In the genomic region with DNA sequence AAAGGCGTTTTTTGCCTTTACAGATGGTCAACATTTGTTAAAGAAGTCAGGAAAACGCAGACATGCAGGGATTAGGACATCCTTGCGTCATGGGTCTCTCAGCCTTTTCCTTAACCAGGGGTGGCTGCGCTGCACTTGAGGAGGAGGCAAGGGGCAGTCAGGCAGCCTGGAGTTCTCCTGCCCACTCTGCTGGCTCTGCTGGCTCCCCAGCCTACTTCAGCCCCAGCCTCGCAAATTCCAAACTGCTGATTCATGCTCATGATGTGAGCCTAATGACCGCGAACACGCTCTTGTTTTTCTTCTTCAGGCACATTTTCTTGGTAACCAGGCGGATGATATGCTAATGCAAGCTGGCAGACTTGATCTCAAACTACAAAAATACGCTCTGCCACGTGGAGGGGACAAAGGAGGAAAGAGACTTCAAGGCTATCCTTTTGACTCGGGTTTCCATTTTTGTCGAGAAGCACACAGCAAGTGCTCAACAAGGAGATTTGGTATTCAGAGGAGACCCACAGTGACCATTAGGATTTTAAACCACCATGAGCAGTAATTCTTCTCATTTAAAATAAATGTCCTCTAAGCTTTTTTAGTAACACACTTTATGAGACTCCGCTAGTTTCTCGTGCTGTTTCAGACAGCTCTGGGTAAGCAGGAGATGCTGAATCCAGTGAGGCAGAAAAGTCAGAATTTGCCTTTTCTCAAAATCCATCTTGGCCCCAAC, we compare ENCODE assay signal across 1 cellular context.
TF ChIP-seq lines count a peak whose summit lies in the region.

No MANE protein-coding gene starts in this region.

TF ChIP-seq in HEK293, 187 proteins besides CTCF, POLR2A, EP300 and RAD21 (continued from another document and continues in another):
- TF ChIP-seq, protein P1, sequence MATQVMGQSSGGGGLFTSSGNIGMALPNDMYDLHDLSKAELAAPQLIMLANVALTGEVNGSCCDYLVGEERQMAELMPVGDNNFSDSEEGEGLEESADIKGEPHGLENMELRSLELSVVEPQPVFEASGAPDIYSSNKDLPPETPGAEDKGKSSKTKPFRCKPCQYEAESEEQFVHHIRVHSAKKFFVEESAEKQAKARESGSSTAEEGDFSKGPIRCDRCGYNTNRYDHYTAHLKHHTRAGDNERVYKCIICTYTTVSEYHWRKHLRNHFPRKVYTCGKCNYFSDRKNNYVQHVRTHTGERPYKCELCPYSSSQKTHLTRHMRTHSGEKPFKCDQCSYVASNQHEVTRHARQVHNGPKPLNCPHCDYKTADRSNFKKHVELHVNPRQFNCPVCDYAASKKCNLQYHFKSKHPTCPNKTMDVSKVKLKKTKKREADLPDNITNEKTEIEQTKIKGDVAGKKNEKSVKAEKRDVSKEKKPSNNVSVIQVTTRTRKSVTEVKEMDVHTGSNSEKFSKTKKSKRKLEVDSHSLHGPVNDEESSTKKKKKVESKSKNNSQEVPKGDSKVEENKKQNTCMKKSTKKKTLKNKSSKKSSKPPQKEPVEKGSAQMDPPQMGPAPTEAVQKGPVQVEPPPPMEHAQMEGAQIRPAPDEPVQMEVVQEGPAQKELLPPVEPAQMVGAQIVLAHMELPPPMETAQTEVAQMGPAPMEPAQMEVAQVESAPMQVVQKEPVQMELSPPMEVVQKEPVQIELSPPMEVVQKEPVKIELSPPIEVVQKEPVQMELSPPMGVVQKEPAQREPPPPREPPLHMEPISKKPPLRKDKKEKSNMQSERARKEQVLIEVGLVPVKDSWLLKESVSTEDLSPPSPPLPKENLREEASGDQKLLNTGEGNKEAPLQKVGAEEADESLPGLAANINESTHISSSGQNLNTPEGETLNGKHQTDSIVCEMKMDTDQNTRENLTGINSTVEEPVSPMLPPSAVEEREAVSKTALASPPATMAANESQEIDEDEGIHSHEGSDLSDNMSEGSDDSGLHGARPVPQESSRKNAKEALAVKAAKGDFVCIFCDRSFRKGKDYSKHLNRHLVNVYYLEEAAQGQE (tag by site-specific recombination; IDR thresholded peaks at IDR 0.05) = no peak
- no peak for TF ChIP-seq ZNF530 (tag by site-specific recombination; IDR thresholded peaks at IDR 0.05; ENCODE audit: low read depth)
- no peak for TF ChIP-seq ZNF311 (tag by site-specific recombination; IDR thresholded peaks at IDR 0.05; ENCODE audit: borderline replicate concordance)
- TF ChIP-seq ZNF202 (tag by site-specific recombination; IDR thresholded peaks at IDR 0.05; ENCODE audit: borderline replicate concordance) = no peak
- peak; percentile 72 for TF ChIP-seq ZNF335 (tag by site-specific recombination; conservative IDR thresholded peaks at IDR 0.05)
- TF ChIP-seq ZNF19 (tag by site-specific recombination; IDR thresholded peaks at IDR 0.05; ENCODE audit: low read depth) = no peak
- TF ChIP-seq ZNF404 (tag by site-specific recombination; IDR thresholded peaks at IDR 0.05) = no peak
- peak; percentile 50; the same call in 1 of the 2 replicates for TF ChIP-seq ZFP69B (tag by site-specific recombination; IDR thresholded peaks at IDR 0.05)
- no peak for TF ChIP-seq SCRT1 (tag by site-specific recombination; IDR thresholded peaks at IDR 0.05; ENCODE audit: borderline replicate concordance)
- TF ChIP-seq ZNF366 (tag by site-specific recombination; conservative IDR thresholded peaks at IDR 0.05) = peak; percentile 89
- TF ChIP-seq, protein P2, sequence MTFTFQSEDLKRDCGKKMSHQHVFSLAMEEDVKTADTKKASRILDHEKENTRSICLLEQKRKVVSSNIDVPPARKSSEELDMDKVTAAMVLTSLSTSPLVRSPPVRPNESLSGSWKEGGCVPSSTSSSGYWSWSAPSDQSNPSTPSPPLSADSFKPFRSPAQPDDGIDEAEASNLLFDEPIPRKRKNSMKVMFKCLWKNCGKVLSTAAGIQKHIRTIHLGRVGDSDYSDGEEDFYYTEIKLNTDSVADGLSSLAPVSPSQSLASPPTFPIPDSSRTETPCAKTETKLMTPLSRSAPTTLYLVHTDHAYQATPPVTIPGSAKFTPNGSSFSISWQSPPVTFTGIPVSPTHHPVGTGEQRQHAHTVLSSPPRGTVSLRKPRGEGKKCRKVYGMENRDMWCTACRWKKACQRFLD (tag by site-specific recombination; IDR thresholded peaks at IDR 0.05) = no peak
- no peak for TF ChIP-seq ZNF391 (tag by site-specific recombination; IDR thresholded peaks at IDR 0.05; ENCODE audit: borderline replicate concordance, low read depth)
- TF ChIP-seq KLF1 (tag by site-specific recombination; IDR thresholded peaks at IDR 0.05) = no peak
- TF ChIP-seq, protein P3, sequence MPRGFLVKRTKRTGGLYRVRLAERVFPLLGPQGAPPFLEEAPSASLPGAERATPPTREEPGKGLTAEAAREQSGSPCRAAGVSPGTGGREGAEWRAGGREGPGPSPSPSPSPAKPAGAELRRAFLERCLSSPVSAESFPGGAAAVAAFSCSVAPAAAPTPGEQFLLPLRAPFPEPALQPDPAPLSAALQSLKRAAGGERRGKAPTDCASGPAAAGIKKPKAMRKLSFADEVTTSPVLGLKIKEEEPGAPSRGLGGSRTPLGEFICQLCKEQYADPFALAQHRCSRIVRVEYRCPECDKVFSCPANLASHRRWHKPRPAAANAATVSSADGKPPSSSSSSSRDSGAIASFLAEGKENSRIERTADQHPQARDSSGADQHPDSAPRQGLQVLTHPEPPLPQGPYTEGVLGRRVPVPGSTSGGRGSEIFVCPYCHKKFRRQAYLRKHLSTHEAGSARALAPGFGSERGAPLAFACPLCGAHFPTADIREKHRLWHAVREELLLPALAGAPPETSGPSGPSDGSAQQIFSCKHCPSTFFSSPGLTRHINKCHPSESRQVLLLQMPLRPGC (tag by site-specific recombination; IDR thresholded peaks at IDR 0.05) = no peak
- no peak for TF ChIP-seq ZNF239 (tag by site-specific recombination; IDR thresholded peaks at IDR 0.05)
- no peak for TF ChIP-seq PRDM2 (tag by site-specific recombination; IDR thresholded peaks at IDR 0.05; ENCODE audit: borderline replicate concordance)
- no peak for TF ChIP-seq ZNF2 (tag by site-specific recombination; IDR thresholded peaks at IDR 0.05)
- TF ChIP-seq ZNF140 (tag by site-specific recombination; IDR thresholded peaks at IDR 0.05) = no peak
- TF ChIP-seq ZNF544 (tag by site-specific recombination; IDR thresholded peaks at IDR 0.05) = no peak
- TF ChIP-seq ZNF692 (tag by site-specific recombination; IDR thresholded peaks at IDR 0.05) = peak; percentile 54; the same call in 1 of the 2 replicates
- no peak for TF ChIP-seq ZNF426 (tag by site-specific recombination; IDR thresholded peaks at IDR 0.05)
- TF ChIP-seq ZEB2 (tag by site-specific recombination; IDR thresholded peaks at IDR 0.05) = peak; percentile 73
- TF ChIP-seq, protein P4, sequence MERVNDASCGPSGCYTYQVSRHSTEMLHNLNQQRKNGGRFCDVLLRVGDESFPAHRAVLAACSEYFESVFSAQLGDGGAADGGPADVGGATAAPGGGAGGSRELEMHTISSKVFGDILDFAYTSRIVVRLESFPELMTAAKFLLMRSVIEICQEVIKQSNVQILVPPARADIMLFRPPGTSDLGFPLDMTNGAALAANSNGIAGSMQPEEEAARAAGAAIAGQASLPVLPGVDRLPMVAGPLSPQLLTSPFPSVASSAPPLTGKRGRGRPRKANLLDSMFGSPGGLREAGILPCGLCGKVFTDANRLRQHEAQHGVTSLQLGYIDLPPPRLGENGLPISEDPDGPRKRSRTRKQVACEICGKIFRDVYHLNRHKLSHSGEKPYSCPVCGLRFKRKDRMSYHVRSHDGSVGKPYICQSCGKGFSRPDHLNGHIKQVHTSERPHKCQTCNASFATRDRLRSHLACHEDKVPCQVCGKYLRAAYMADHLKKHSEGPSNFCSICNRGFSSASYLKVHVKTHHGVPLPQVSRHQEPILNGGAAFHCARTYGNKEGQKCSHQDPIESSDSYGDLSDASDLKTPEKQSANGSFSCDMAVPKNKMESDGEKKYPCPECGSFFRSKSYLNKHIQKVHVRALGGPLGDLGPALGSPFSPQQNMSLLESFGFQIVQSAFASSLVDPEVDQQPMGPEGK (tag by site-specific recombination; IDR thresholded peaks at IDR 0.05) = peak; percentile 81
- TF ChIP-seq ZNF37A (tag by site-specific recombination; IDR thresholded peaks at IDR 0.05) = no peak
- TF ChIP-seq ZNF670 (tag by site-specific recombination; IDR thresholded peaks at IDR 0.05; ENCODE audit: low read depth) = no peak
- no peak for TF ChIP-seq ZNF571 (tag by site-specific recombination; IDR thresholded peaks at IDR 0.05)
- no peak for TF ChIP-seq ZNF521 (tag by site-specific recombination; IDR thresholded peaks at IDR 0.05)
- TF ChIP-seq ZNF510 (tag by site-specific recombination; IDR thresholded peaks at IDR 0.05; ENCODE audit: insufficient replicate concordance) = no peak
- TF ChIP-seq YY1 (tag by site-specific recombination; IDR thresholded peaks at IDR 0.05) = no peak
- TF ChIP-seq SP3 (tag by site-specific recombination; IDR thresholded peaks at IDR 0.05) = peak; percentile 36
- no peak for TF ChIP-seq ZNF266 (tag by site-specific recombination; IDR thresholded peaks at IDR 0.05; ENCODE audit: low read depth)
- no peak for TF ChIP-seq ZNF169 (tag by site-specific recombination; IDR thresholded peaks at IDR 0.05)
- 0 out of 2 replicates have a peak, but pooled peaks have one; percentile 23 for TF ChIP-seq ATF2 (tag by site-specific recombination; IDR thresholded peaks at IDR 0.05; ENCODE audit: low read depth)
- no peak for TF ChIP-seq ZNF416 (tag by site-specific recombination; IDR thresholded peaks at IDR 0.05)
- TF ChIP-seq KLF17 (tag by site-specific recombination; IDR thresholded peaks at IDR 0.05) = no peak
- no peak for TF ChIP-seq ZNF146 (tag by site-specific recombination; IDR thresholded peaks at IDR 0.05)
- TF ChIP-seq ZNF785 (tag by site-specific recombination; IDR thresholded peaks at IDR 0.05) = no peak
- TF ChIP-seq SP7 (tag by site-specific recombination; IDR thresholded peaks at IDR 0.05) = peak; percentile 78
- 0 out of 2 replicates have a peak, but pooled peaks have one; percentile 41 for TF ChIP-seq GLIS2 (tag by site-specific recombination; IDR thresholded peaks at IDR 0.05)
- no peak for TF ChIP-seq ZNF48 (tag by site-specific recombination; IDR thresholded peaks at IDR 0.05)
